20 cellular contexts compared by ENCODE assay signal in the genomic region with DNA sequence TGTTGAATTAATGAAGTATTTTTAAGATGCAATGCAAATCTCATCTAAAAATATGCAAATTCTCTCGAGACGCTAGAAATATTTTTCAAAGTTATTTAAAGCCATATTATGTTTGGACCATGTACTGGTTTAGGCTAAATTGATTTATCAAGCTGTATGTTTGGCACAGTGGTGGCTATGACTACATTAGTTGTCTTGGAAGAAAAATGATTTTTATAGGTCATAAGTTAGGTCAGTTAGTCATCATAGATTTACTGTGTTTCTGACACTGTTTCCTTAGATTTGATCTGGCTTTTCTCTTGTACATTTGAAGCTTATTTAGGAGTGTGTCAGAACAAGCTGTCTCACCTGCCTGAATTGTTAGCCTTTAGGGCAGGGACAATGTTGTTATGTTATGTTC.
"Had no signal": no experiment of that assay in that cellular context is flagged by ENCODE, and none has a peak within 500 bp of the region (broad histone marks: within the 10 kb centered on the region; RNA-seq: fewer than 3 reads in every experiment).

No MANE protein-coding gene starts in this region.

- H3K4me3 ChIP-seq: K562 had no signal

- H3K9me2 ChIP-seq: SK-N-SH had no signal

- H3K27ac ChIP-seq: HL-60, KMS-11, RWPE1 had no signal

- H3K9ac ChIP-seq: KMS-11, SK-N-SH had no signal

- ATAC-seq: K562, Panc1 had no signal

- H3K9me3 ChIP-seq: SK-N-SH had no signal

- DNase-seq: Kasumi-1, MM.1S, NCI-H1092 treated with DMSO at 0.1 percent for 48 hours, NCI-H1436, NCI-H187, NCI-H2029, NCI-H2081 treated with DMSO at 0.1 percent for 48 hours, NCI-H2171, NCI-H226, NCI-H446, NCI-H510A, NCI-H524 treated with DMSO at 0.1 percent for 48 hours, NCI-H774, SHP77, SK-N-SH had no signal

- H3K4me2 ChIP-seq: KMS-11, SK-N-SH had no signal
